Comparison of ENCODE assay signal across 8 cellular contexts in genomic region chr16:85553436-85554113, GRCh38. TPM values are rescaled to one million over a fixed set of nuclear protein-coding genes. Genes with fewer than 3 reads are reported as not detected.
DNase-seq lines count a peak whose midpoint lies in the region; ATAC-seq, FAIRE-seq and TF ChIP-seq lines count a peak whose summit lies in the region.

No MANE protein-coding gene starts in this region.

- WGBS in iPS DF 6.9 (ENCODE audit: insufficient coverage, insufficient read length), result no CpG with 5 or more reads among the region's 57 CpGs
- 0% methylated on average over 40 to 57 of the region's 57 CpGs for WGBS in small intestine, 3 donors

- H3K9me3 ChIP-seq in SJCRH30 (replicated peaks) (no peaks in the 10 kb centered on the region), iPS DF 6.9 (ENCODE audit: control insufficient read depth, insufficient read depth, low read length) (no peaks in the 10 kb centered on the region), small intestine (ENCODE audit: control insufficient read depth, low read depth) (no peaks in the 10 kb centered on the region)

- H3K27me3 ChIP-seq in SJCRH30 (no peaks in the 10 kb centered on the region), iPS DF 6.9 (ENCODE audit: control insufficient read depth, insufficient read depth, low read length) (no peaks in the 10 kb centered on the region), small intestine (ENCODE audit: control insufficient read depth in 2 of 2, insufficient read depth in 2 of 2, low read length in 2 of 2) (no peaks in the 10 kb centered on the region)

- FAIRE-seq in small intestine (lab: Jason Lieb, UNC), result no peak

- ATAC-seq in GM19452 (IDR thresholded peaks at IDR 0.05; ENCODE audit: unreplicated experiment), result peak; percentile 26

- H3K4me3 ChIP-seq in SJCRH30 (peak overlapping the region; percentile 83), astrocyte of the spinal cord (ENCODE audit: low read depth, low read length) (peak overlapping the region; percentile 73), iPS DF 6.9 (ENCODE audit: low read length) (peak overlapping the region; percentile 73; the same call in 1 of the 2 replicates), small intestine (ENCODE audit: low read depth in 1 of 2, low read length in 2 of 2) (peak overlapping the region; percentile 25 to 78)

- H3K27ac ChIP-seq in SJCRH30 (peak overlapping the region; percentile 60), iPS DF 6.9 (ENCODE audit: low read length) (no peak overlapping the region), small intestine (ENCODE audit: low read depth in 1 of 2, low read length in 1 of 2) (peak overlapping the region; percentile 71 to 96)

- no peaks in the 10 kb centered on the region for H3K36me3 ChIP-seq in SJCRH30
- H3K36me3 ChIP-seq in iPS DF 6.9 (ENCODE audit: control insufficient read depth, insufficient read depth, low read length), result no peaks in the 10 kb centered on the region
- H3K36me3 ChIP-seq in small intestine (ENCODE audit: control insufficient read depth in 2 of 2, insufficient read depth in 2 of 2, low read length in 2 of 2), result no peaks in the 10 kb centered on the region

- H3K4me1 ChIP-seq in SJCRH30 (0 out of 2 replicates have a peak, but pooled peaks cover 3% of the 10 kb centered on the region), iPS DF 6.9 (ENCODE audit: control insufficient read depth, insufficient read depth, low read length) (peaks cover 4% of the 10 kb centered on the region), small intestine (ENCODE audit: control insufficient read depth in 2 of 2, insufficient read depth in 1 of 2, low read depth in 1 of 2, low read length in 1 of 2) (peaks cover 0 to 3% of the 10 kb centered on the region in 2 donors)

- DNase-seq in DMS 273 treated with DMSO at 0.1 percent for 48 hours (lab: John Stamatoyannopoulos, UW) (peak; percentile 52), HUDEP-2 (lab: John Stamatoyannopoulos, UW; ENCODE audit: unreplicated experiment in 76 of 76) (peak in 70 of 76 experiments; percentile 21 to 90 (median 66)), SJCRH30 (peak; percentile 38 to 45), astrocyte of the spinal cord (ENCODE audit: low read depth, low spot score) (peak; percentile 43), iPS DF 6.9 (ENCODE audit: low read depth, low spot score) (no peak), small intestine (peak; percentile 51), superior temporal gyrus (ENCODE audit: extremely low spot score) (no peak)

- peak; percentile 22 for TF ChIP-seq CTCF in astrocyte of the spinal cord (IDR thresholded peaks at IDR 0.05; ENCODE audit: low read depth, low read length)

- in situ Hi-C loops in astrocyte of the spinal cord (cut with HindIII; ENCODE audit: low sequenced_read_pairs), result no loop called here

RNA-seq across cellular contexts. Expression of gene GSE1, which starts 59.5 kb away (rescaled TPM):
- 31.1 and 33.8 TPM in 2 replicates for total RNA-seq in SJCRH30 (2014; rRNA removed; shearing (Covaris generic))
- polyA plus RNA-seq in small intestine, result 10 to 100 TPM in 1 of 3 donors, 1 to 10 TPM in 2; 9.2 to 25.6 (median 9.8) TPM

Comparison
In these comparisons a context has a peak if more than half of its experiments do, and no peak if none do; other contexts are left out.
1. DNase-seq: peak in DMS 273 treated with DMSO at 0.1 percent for 48 hours (single experiment), HUDEP-2 (70 of 76), SJCRH30 (2 of 2), astrocyte of the spinal cord (single experiment) and small intestine (single experiment); none in iPS DF 6.9 (single experiment) and superior temporal gyrus (single experiment).
2. Peak in every context shown above with its lines, with median percentiles within 50 percentile points of each other: H3K4me3 ChIP-seq.